8 cellular contexts compared by ENCODE assay signal in genomic region chr3:174441588-174442316, GRCh38.
DNase-seq lines count a peak whose midpoint lies in the region; ATAC-seq, FAIRE-seq and TF ChIP-seq lines count a peak whose summit lies in the region.

No MANE protein-coding gene starts in this region.

- H4K20me1 ChIP-seq in GM23248 (ENCODE audit: insufficient read depth), result no peaks in the 10 kb centered on the region

- no peaks in the 10 kb centered on the region for H3K9me3 Mint-ChIP-seq in naive thymus-derived CD4-positive, alpha-beta T cell

- peak overlapping the region; percentile 79 to 92 (median 86) for H3K4me3 Mint-ChIP-seq in naive thymus-derived CD4-positive, alpha-beta T cell

- H3K9ac ChIP-seq in GM23248, result peak overlapping the region; percentile 96

- TF ChIP-seq EP300 in A549 (IDR thresholded peaks at IDR 0.05), result no peak

- POLR2A ChIA-PET in A549 (lab: Yijun Ruan, JAX), result interaction anchor here (0.6 to 1.0 kb wide), 2 partner anchors 9 to 32 kb away, joined by 3 to 4 read pairs; no protein-coding TSS in a partner anchor
- POLR2A ChIA-PET in naive thymus-derived CD4-positive, alpha-beta T cell (lab: Charles Lee), result no interaction called here

- no peaks in the 10 kb centered on the region for H3K36me3 ChIP-seq in GM23248 (ENCODE audit: low read depth)
- H3K36me3 ChIP-seq in naive thymus-derived CD4-positive, alpha-beta T cell (ENCODE audit: control insufficient read depth in 2 of 3, insufficient read depth in 3 of 3, low read length in 3 of 3), result no peaks in the 10 kb centered on the region

- H3K27ac Mint-ChIP-seq in naive thymus-derived CD4-positive, alpha-beta T cell, result peak overlapping the region in 6 of 9 donors; percentile 51 to 87 (median 62)

- TF ChIP-seq RAD21 in A549 (conservative IDR thresholded peaks at IDR 0.05 in 1 of 2, IDR thresholded peaks at IDR 0.05 in 1 of 2), result no peak

- TF ChIP-seq CTCF in A549 (IDR thresholded peaks at IDR 0.05) (no peak), dorsolateral prefrontal cortex (IDR thresholded peaks at IDR 0.05 in 54 of 56, conservative IDR thresholded peaks at IDR 0.05 in 2 of 56; ENCODE audit: low read depth in 1 of 56, partially characterized antibody in 56 of 56) (no peak), D721Med (IDR thresholded peaks at IDR 0.05; ENCODE audit: insufficient read depth, missing control alignments) (no peak)

- no peak for DNase-seq in A549 (ENCODE audit: low read depth in 1 of 2, low spot score in 1 of 2)
- peak; percentile 57 for DNase-seq in GM23248
- DNase-seq in NCI-H82 (lab: John Stamatoyannopoulos, UW), result peak; percentile 73
- DNase-seq in dorsolateral prefrontal cortex, result peak in 1 of 10 donors; percentile 14
- DNase-seq in naive thymus-derived CD4-positive, alpha-beta T cell, result no peak
- no peak for DNase-seq in D721Med (ENCODE audit: insufficient read length, low spot score)
- DNase-seq in activated gamma-delta T cell (lab: John Stamatoyannopoulos, UW), result no peak

- in situ Hi-C loops in GM23248 (cut with MboI), result no loop called here

- peaks cover 16% of the 10 kb centered on the region for H3K4me1 ChIP-seq in A549
- peaks cover 28% of the 10 kb centered on the region for H3K4me1 ChIP-seq in GM23248 (ENCODE audit: insufficient read depth)
- no peaks in the 10 kb centered on the region for H3K4me1 ChIP-seq in naive thymus-derived CD4-positive, alpha-beta T cell (ENCODE audit: control insufficient read depth in 2 of 2, insufficient read depth in 2 of 2, low read length in 2 of 2)

- peak overlapping the region; percentile 89 to 98 for H3K27ac ChIP-seq in A549
- H3K27ac ChIP-seq in GM23248, result peak overlapping the region; percentile 100
- peak overlapping the region; percentile 13 to 98 (median 91) for H3K27ac ChIP-seq in dorsolateral prefrontal cortex
- peak overlapping the region; percentile 81 for H3K27ac ChIP-seq in naive thymus-derived CD4-positive, alpha-beta T cell (ENCODE audit: low read depth, low read length)

- H3K4me2 ChIP-seq in A549 (peak overlapping the region; percentile 79), GM23248 (ENCODE audit: unreplicated experiment) (peak overlapping the region; percentile 100)

- H3K79me2 ChIP-seq in GM23248 (ENCODE audit: insufficient read depth), result peaks cover 47% of the 10 kb centered on the region

- no peaks in the 10 kb centered on the region for H3K36me3 Mint-ChIP-seq in naive thymus-derived CD4-positive, alpha-beta T cell

- no peak for TF ChIP-seq POLR2A in A549 (IDR thresholded peaks at IDR 0.05; ENCODE audit: low read length)

- ATAC-seq in A549 (peak in 1 of 2 experiments; percentile 71; a peak in 3 of 6 replicates), HG02852 (IDR thresholded peaks at IDR 0.05; ENCODE audit: unreplicated experiment) (no peak)
- no peak for ATAC-seq in naive thymus-derived CD4-positive, alpha-beta T cell

- no peaks in the 10 kb centered on the region for H3K9me2 ChIP-seq in GM23248 (ENCODE audit: insufficient read depth)

- peaks cover 8 to 17% (median 14%) of the 10 kb centered on the region in 7 donors for H3K4me1 Mint-ChIP-seq in naive thymus-derived CD4-positive, alpha-beta T cell

- H3K9me3 ChIP-seq in A549 (no peaks in the 10 kb centered on the region), GM23248 (ENCODE audit: low read depth) (no peaks in the 10 kb centered on the region)
- no peaks in the 10 kb centered on the region for H3K9me3 ChIP-seq in naive thymus-derived CD4-positive, alpha-beta T cell (ENCODE audit: control insufficient read depth in 2 of 3, low read length in 3 of 3)

- no peaks in the 10 kb centered on the region for H3K27me3 ChIP-seq in GM23248 (replicated peaks; ENCODE audit: insufficient read depth)
- no peaks in the 10 kb centered on the region for H3K27me3 ChIP-seq in dorsolateral prefrontal cortex
- peaks cover 0 to 4% of the 10 kb centered on the region in 2 donors for H3K27me3 ChIP-seq in naive thymus-derived CD4-positive, alpha-beta T cell (ENCODE audit: control insufficient read depth in 2 of 2, insufficient read depth in 2 of 2, low read length in 2 of 2)

- 18% methylated on average over 11 of the region's 11 CpGs for WGBS in A549 (ENCODE audit: missing lambda C conversion rate)
- WGBS in GM23248 (ENCODE audit: low coverage in 1 of 2, low lambda C conversion rate in 2 of 2, missing lambda C conversion rate in 2 of 2), 2 experiments, result 2% methylated on average over 11 of the region's 11 CpGs

- intact Hi-C loops in dorsolateral prefrontal cortex (cut with DNase I), result loop anchor here in 1 of 2 donors (5.0 kb wide), 2 partner anchors 1029 to 1044 kb away; partner anchors contain the start of gene NLGN1
- intact Hi-C loops in naive thymus-derived CD4-positive, alpha-beta T cell (cut with micrococcal nuclease), result no loop called here

- no peak for FAIRE-seq in A549 (lab: Jason Lieb, UNC)
- FAIRE-seq in D721Med (lab: Jason Lieb, UNC), result no peak

- H3K4me3 ChIP-seq in A549 (peak overlapping the region; percentile 59), GM23248 (peak overlapping the region; percentile 89), dorsolateral prefrontal cortex (peak overlapping the region; percentile 32 to 95 (median 79))
- peak overlapping the region; percentile 41 for H3K4me3 ChIP-seq in naive thymus-derived CD4-positive, alpha-beta T cell (ENCODE audit: low read length)

- CTCF ChIA-PET in A549 (lab: Yijun Ruan, JAX), result interaction anchor here (0.6 to 2.1 kb wide), 3 partner anchors 11 to 755 kb away, joined by 3 to 7 read pairs (median 4); no protein-coding TSS in a partner anchor
- CTCF ChIA-PET in naive thymus-derived CD4-positive, alpha-beta T cell (lab: Charles Lee), result no interaction called here

- H3F3A ChIP-seq in GM23248 (ENCODE audit: insufficient read depth), result peaks cover 38% of the 10 kb centered on the region

- H3K27me3 Mint-ChIP-seq in naive thymus-derived CD4-positive, alpha-beta T cell, result peaks cover 14 to 21% (median 15%) of the 10 kb centered on the region in 5 donors

- H2AFZ ChIP-seq in GM23248, result peak overlapping the region; percentile 81

TF ChIP-seq in A549, 52 proteins besides CTCF, POLR2A, EP300 and RAD21:
- TF ChIP-seq RARB (CRISPR knock-in tag; IDR thresholded peaks at IDR 0.05), result no peak
- TF ChIP-seq POLR2AphosphoS2 (conservative IDR thresholded peaks at IDR 0.05; ENCODE audit: low read length), result no peak
- TF ChIP-seq MAFK (IDR thresholded peaks at IDR 0.05; ENCODE audit: partially characterized antibody), result no peak
- TF ChIP-seq ELK1 (IDR thresholded peaks at IDR 0.05; ENCODE audit: low read depth, low read length), result no peak
- no peak for TF ChIP-seq CEBPB (IDR thresholded peaks at IDR 0.05)
- TF ChIP-seq KDM5A (IDR thresholded peaks at IDR 0.05), result no peak
- TF ChIP-seq SREBF2 (IDR thresholded peaks at IDR 0.05), result no peak
- no peak for TF ChIP-seq E2F6 (IDR thresholded peaks at IDR 0.05; ENCODE audit: borderline replicate concordance, low read depth)

Comparison
In these comparisons a context has a peak if more than half of its experiments do, and no peak if none do; other contexts are left out.
1. DNase-seq: peak in GM23248 (single experiment) and NCI-H82 (single experiment); none in A549 (0 of 2), naive thymus-derived CD4-positive, alpha-beta T cell (0 of 9), D721Med (single experiment) and activated gamma-delta T cell (single experiment).
2. Peak in every context shown above with its lines, with median percentiles within 50 percentile points of each other: H3K27ac ChIP-seq and H3K4me3 ChIP-seq.